In the genomic region with DNA sequence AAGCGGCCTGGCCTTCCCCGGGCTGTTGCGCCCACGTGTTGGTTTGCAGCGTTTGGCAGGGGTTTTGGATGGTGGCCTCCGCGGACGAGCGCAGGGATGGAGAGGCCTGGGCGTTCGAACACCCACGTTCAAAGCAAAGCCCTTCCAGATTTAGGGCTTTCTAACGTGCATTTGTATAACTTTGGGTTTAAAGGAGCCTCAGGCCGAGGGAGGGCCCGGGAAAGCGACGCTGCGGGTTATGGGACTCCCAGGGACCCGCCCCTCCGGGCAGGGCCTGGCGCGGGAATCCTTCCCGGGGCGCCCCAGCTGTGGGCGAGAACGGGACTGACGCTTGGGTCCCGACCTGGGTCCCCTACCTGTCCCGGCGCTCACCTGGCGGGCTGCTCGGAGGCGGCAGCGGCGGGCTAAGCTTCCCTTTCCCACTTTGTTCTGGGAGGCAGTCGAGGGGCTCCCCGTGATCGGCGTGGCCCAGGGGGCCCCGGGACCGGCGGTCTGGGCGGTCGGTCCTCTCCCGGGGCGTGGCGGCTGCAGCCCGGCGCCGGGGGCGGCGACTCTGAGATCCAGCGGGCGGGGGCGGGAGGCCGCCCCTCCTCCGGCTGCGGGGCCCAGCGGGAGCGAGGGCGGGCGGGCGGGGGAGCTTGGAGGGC, we compare ENCODE assay signal across 1 cellular context.
TF ChIP-seq lines count a peak whose summit lies in the region.

TSS of gene FBXO17 (minus strand) at position 529 of the 647 bp plus-strand sequence. CDS start 25,423 bp downstream, outside the sequence.

TF ChIP-seq in WTC11, 78 proteins besides CTCF, POLR2A, EP300 and RAD21 (continued from another document):
- TF ChIP-seq STAT6 (CRISPR knock-in tag; conservative IDR thresholded peaks at IDR 0.05; ENCODE audit: low read depth) (no peak), MXD4 (CRISPR knock-in tag; IDR thresholded peaks at IDR 0.05; ENCODE audit: borderline replicate concordance) (no peak), FOXP1 (CRISPR knock-in tag; IDR thresholded peaks at IDR 0.05; ENCODE audit: borderline replicate concordance) (peak; percentile 66; the same call in 1 of the 2 replicates), ZNF671 (CRISPR knock-in tag; IDR thresholded peaks at IDR 0.05) (no peak), ARID4B (CRISPR knock-in tag; IDR thresholded peaks at IDR 0.05; ENCODE audit: borderline replicate concordance) (peak; percentile 48; the same call in 1 of the 2 replicates), ZNF423 (CRISPR knock-in tag; IDR thresholded peaks at IDR 0.05) (peak; percentile 72), EMX1 (CRISPR knock-in tag; IDR thresholded peaks at IDR 0.05) (no peak), NR2C2 (CRISPR knock-in tag; IDR thresholded peaks at IDR 0.05) (no peak), FOXJ3 (CRISPR knock-in tag; IDR thresholded peaks at IDR 0.05; ENCODE audit: borderline replicate concordance) (no peak), ZNF121 (CRISPR knock-in tag; IDR thresholded peaks at IDR 0.05) (no peak), FOXK1 (CRISPR knock-in tag; IDR thresholded peaks at IDR 0.05) (0 out of 2 replicates have a peak, but pooled peaks have one; percentile 16), TCF7 (CRISPR knock-in tag; IDR thresholded peaks at IDR 0.05; ENCODE audit: low read depth) (no peak), MAX (CRISPR knock-in tag; IDR thresholded peaks at IDR 0.05) (peak; percentile 84), SP1 (CRISPR knock-in tag; conservative IDR thresholded peaks at IDR 0.05) (peak; percentile 39; the same call in 1 of the 2 replicates), TEAD4 (CRISPR knock-in tag; IDR thresholded peaks at IDR 0.05) (no peak), NFYB (CRISPR knock-in tag; conservative IDR thresholded peaks at IDR 0.05; ENCODE audit: low read depth) (no peak), E2F1 (CRISPR knock-in tag; IDR thresholded peaks at IDR 0.05) (no peak)
- TF ChIP-seq, protein P1, sequence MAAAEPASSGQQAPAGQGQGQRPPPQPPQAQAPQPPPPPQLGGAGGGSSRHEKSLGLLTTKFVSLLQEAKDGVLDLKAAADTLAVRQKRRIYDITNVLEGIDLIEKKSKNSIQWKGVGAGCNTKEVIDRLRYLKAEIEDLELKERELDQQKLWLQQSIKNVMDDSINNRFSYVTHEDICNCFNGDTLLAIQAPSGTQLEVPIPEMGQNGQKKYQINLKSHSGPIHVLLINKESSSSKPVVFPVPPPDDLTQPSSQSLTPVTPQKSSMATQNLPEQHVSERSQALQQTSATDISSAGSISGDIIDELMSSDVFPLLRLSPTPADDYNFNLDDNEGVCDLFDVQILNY (CRISPR knock-in tag; IDR thresholded peaks at IDR 0.05), result peak; percentile 3; the same call in 1 of the 2 replicates
- TF ChIP-seq, protein P2, sequence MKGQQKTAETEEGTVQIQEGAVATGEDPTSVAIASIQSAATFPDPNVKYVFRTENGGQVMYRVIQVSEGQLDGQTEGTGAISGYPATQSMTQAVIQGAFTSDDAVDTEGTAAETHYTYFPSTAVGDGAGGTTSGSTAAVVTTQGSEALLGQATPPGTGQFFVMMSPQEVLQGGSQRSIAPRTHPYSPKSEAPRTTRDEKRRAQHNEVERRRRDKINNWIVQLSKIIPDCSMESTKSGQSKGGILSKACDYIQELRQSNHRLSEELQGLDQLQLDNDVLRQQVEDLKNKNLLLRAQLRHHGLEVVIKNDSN (CRISPR knock-in tag; IDR thresholded peaks at IDR 0.05), result peak; percentile 52; the same call in 1 of the 2 replicates
- TF ChIP-seq, protein P3, sequence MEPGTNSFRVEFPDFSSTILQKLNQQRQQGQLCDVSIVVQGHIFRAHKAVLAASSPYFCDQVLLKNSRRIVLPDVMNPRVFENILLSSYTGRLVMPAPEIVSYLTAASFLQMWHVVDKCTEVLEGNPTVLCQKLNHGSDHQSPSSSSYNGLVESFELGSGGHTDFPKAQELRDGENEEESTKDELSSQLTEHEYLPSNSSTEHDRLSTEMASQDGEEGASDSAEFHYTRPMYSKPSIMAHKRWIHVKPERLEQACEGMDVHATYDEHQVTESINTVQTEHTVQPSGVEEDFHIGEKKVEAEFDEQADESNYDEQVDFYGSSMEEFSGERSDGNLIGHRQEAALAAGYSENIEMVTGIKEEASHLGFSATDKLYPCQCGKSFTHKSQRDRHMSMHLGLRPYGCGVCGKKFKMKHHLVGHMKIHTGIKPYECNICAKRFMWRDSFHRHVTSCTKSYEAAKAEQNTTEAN (CRISPR knock-in tag; IDR thresholded peaks at IDR 0.05), result peak; percentile 28; the same call in 1 of the 2 replicates
- TF ChIP-seq, protein P4, sequence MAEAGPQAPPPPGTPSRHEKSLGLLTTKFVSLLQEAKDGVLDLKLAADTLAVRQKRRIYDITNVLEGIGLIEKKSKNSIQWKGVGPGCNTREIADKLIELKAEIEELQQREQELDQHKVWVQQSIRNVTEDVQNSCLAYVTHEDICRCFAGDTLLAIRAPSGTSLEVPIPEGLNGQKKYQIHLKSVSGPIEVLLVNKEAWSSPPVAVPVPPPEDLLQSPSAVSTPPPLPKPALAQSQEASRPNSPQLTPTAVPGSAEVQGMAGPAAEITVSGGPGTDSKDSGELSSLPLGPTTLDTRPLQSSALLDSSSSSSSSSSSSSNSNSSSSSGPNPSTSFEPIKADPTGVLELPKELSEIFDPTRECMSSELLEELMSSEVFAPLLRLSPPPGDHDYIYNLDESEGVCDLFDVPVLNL (CRISPR knock-in tag; IDR thresholded peaks at IDR 0.05; ENCODE audit: borderline replicate concordance, low read depth), result peak; percentile 39; the same call in 1 of the 2 replicates
